Comparison of ENCODE assay signal across 19 cellular contexts in genomic region chr4:164481306-164482091, GRCh38.
"Had no signal": no experiment of that assay in that cellular context is flagged by ENCODE, and none has a peak within 500 bp of the region (broad histone marks: within the 10 kb centered on the region; RNA-seq: fewer than 3 reads in every experiment).

No MANE protein-coding gene starts in this region.

- H3K9me3 ChIP-seq: MG63 had no signal

- H3K27ac ChIP-seq: RWPE1 had no signal

- H3K36me3 ChIP-seq: MG63 had no signal

- H3K4me3 ChIP-seq: MG63 had no signal

- H3K27me3 ChIP-seq: MG63 had no signal

- DNase-seq: IMR-90, Karpas-422, KG1, MG63, NCI-H1092, NCI-H1436, NCI-H187, NCI-H2029, NCI-H2081 treated with DMSO at 0.1 percent for 48 hours, NCI-H2171, NCI-H226, NCI-H446, NCI-H510A, NCI-H524 treated with DMSO at 0.1 percent for 48 hours, NCI-H69, NCI-H774, PC-3, SHP77 had no signal
